ENCODE assay signal across 23 cellular contexts in genomic region chr3:176848431-176849214, GRCh38.
DNase-seq lines count a peak whose midpoint lies in the region; ATAC-seq, FAIRE-seq and TF ChIP-seq lines count a peak whose summit lies in the region.
"Had no signal": no experiment of that assay in that cellular context is flagged by ENCODE, and none has a peak within 500 bp of the region (broad histone marks: within the 10 kb centered on the region; RNA-seq: fewer than 3 reads in every experiment).

No MANE protein-coding gene starts in this region.

- no peaks in the 10 kb centered on the region for H3K4me1 ChIP-seq in astrocyte (ENCODE audit: insufficient read depth, low read length)

- H3K27ac ChIP-seq in astrocyte (ENCODE audit: low read depth, low read length): no peak overlapping the region
- H3K27ac ChIP-seq: coronary artery had no signal

- no peak overlapping the region for H3K27ac Mint-ChIP-seq in astrocyte (ENCODE audit: unreplicated experiment)
- H3K27ac Mint-ChIP-seq: activated CD4-positive, alpha-beta T cell treated with anti-CD3 and anti-CD28 coated beads, Interleukin-2, amount 10 ng/mL, durations not matched to agents 7 days and 5 days; activated naive CD4-positive, alpha-beta T cell treated with anti-CD3 and anti-CD28 coated beads, Interleukin-2, amount 10 ng/mL, durations not matched to agents 7 days and 5 days; CD8-positive, alpha-beta T cell; memory B cell; natural killer cell had no signal

- H3K79me2 ChIP-seq in astrocyte (ENCODE audit: insufficient read depth, low read length): no peaks in the 10 kb centered on the region

- H3K9ac ChIP-seq in astrocyte (ENCODE audit: low read length): no peak overlapping the region

- no peaks in the 10 kb centered on the region for H3K27me3 ChIP-seq in astrocyte (ENCODE audit: insufficient read depth, low read length)

- no peak overlapping the region for H3K4me2 ChIP-seq in astrocyte (ENCODE audit: low read length)

- no peak overlapping the region for H3K4me3 Mint-ChIP-seq in astrocyte (ENCODE audit: unreplicated experiment)
- H3K4me3 Mint-ChIP-seq: activated CD4-positive, alpha-beta T cell treated with anti-CD3 and anti-CD28 coated beads, Interleukin-2, amount 10 ng/mL, durations not matched to agents 7 days and 5 days; activated naive CD4-positive, alpha-beta T cell treated with anti-CD3 and anti-CD28 coated beads, Interleukin-2, amount 10 ng/mL, durations not matched to agents 7 days and 5 days; CD8-positive, alpha-beta T cell; memory B cell; natural killer cell had no signal

- no peaks in the 10 kb centered on the region for H3K9me3 ChIP-seq in astrocyte (ENCODE audit: insufficient read depth, low read depth, low read length)

- H3K4me1 Mint-ChIP-seq in astrocyte (ENCODE audit: low read depth, unreplicated experiment): no peaks in the 10 kb centered on the region
- H3K4me1 Mint-ChIP-seq: activated CD4-positive, alpha-beta T cell treated with anti-CD3 and anti-CD28 coated beads, Interleukin-2, amount 10 ng/mL, durations not matched to agents 7 days and 5 days; activated naive CD4-positive, alpha-beta T cell treated with anti-CD3 and anti-CD28 coated beads, Interleukin-2, amount 10 ng/mL, durations not matched to agents 7 days and 5 days; memory B cell; natural killer cell had no signal

- no peak overlapping the region for H3K4me3 ChIP-seq in astrocyte (ENCODE audit: insufficient read depth, low read depth, low read length)
- H3K4me3 ChIP-seq: coronary artery had no signal

- no peaks in the 10 kb centered on the region for H4K20me1 ChIP-seq in astrocyte (ENCODE audit: insufficient read depth, low read length)

- no peaks in the 10 kb centered on the region for H3K9me3 Mint-ChIP-seq in astrocyte (ENCODE audit: unreplicated experiment)
- H3K9me3 Mint-ChIP-seq: activated CD4-positive, alpha-beta T cell treated with anti-CD3 and anti-CD28 coated beads, Interleukin-2, amount 10 ng/mL, durations not matched to agents 7 days and 5 days; activated naive CD4-positive, alpha-beta T cell treated with anti-CD3 and anti-CD28 coated beads, Interleukin-2, amount 10 ng/mL, durations not matched to agents 7 days and 5 days; CD8-positive, alpha-beta T cell; memory B cell had no signal

- FAIRE-seq in astrocyte (lab: Jason Lieb, UNC) (no peak), frontal cortex (lab: Jason Lieb, UNC) (no peak)
- FAIRE-seq: islet of Langerhans, TTC549 had no signal

- intact Hi-C loops in left ventricle myocardium superior (cut with micrococcal nuclease): no loop called here

- H3K36me3 ChIP-seq in astrocyte (ENCODE audit: insufficient read depth, low read length): no peaks in the 10 kb centered on the region

- CTCF ChIA-PET in GM10248 (lab: Yijun Ruan, JAX): no interaction called here

- DNase-seq in AG08395 (ENCODE audit: low spot score) (peak; percentile 4), astrocyte (ENCODE audit: low read depth) (peak; percentile 26), kidney glomerular epithelial cell (lab: John Stamatoyannopoulos, UW) (peak; percentile 12), left ventricle myocardium superior (no peak), frontal cortex (ENCODE audit: low spot score in 2 of 2) (no peak), GM10248 (ENCODE audit: extremely low spot score) (no peak)
- DNase-seq: activated CD4-positive, alpha-beta T cell treated with anti-CD3 and anti-CD28 coated beads, Interleukin-2, amount 10 ng/mL, durations not matched to agents 7 days and 5 days; activated naive CD4-positive, alpha-beta T cell treated with anti-CD3 and anti-CD28 coated beads, Interleukin-2, amount 10 ng/mL, durations not matched to agents 7 days and 5 days; CD8-positive, alpha-beta T cell; DMS79 treated with DMSO at 0.1 percent for 48 hours; KG1; natural killer cell; NCI-H2029; NCI-H446 treated with DMSO at 0.1 percent for 48 hours; stimulated activated CD4-positive, alpha-beta T cell treated with anti-CD3 and anti-CD28 coated beads, Interleukin-2, amount 100 ng/mL, for 48 hours; SW 1271 had no signal

- H3K27me3 Mint-ChIP-seq in astrocyte (ENCODE audit: low read depth, unreplicated experiment): no peaks in the 10 kb centered on the region
- H3K27me3 Mint-ChIP-seq: activated CD4-positive, alpha-beta T cell treated with anti-CD3 and anti-CD28 coated beads, Interleukin-2, amount 10 ng/mL, durations not matched to agents 7 days and 5 days; activated naive CD4-positive, alpha-beta T cell treated with anti-CD3 and anti-CD28 coated beads, Interleukin-2, amount 10 ng/mL, durations not matched to agents 7 days and 5 days had no signal

- POLR2A ChIA-PET in GM10248 (lab: Yijun Ruan, JAX): no interaction called here

- ATAC-seq in HG03432 (IDR thresholded peaks at IDR 0.05; ENCODE audit: unreplicated experiment) (peak; percentile 38), HG02885 (IDR thresholded peaks at IDR 0.05; ENCODE audit: poor library complexity, unreplicated experiment) (no peak), left ventricle myocardium superior (no peak)
- ATAC-seq: CD8-positive, alpha-beta T cell; natural killer cell; Right ventricle myocardium inferior had no signal

- H3K36me3 Mint-ChIP-seq in astrocyte (ENCODE audit: low read depth, unreplicated experiment): no peaks in the 10 kb centered on the region
- H3K36me3 Mint-ChIP-seq: activated naive CD4-positive, alpha-beta T cell treated with anti-CD3 and anti-CD28 coated beads, Interleukin-2, amount 10 ng/mL, durations not matched to agents 7 days and 5 days; CD8-positive, alpha-beta T cell; memory B cell; natural killer cell had no signal

- no peak overlapping the region for H2AFZ ChIP-seq in astrocyte (ENCODE audit: low read depth, low read length)

- no peak for TF ChIP-seq CTCF in astrocyte (IDR thresholded peaks at IDR 0.05; ENCODE audit: insufficient read depth, low read depth, low read length)
- TF ChIP-seq CTCF in GM10248 (IDR thresholded peaks at IDR 0.05; ENCODE audit: control extremely low read depth, extremely low read depth, low read depth, missing control alignments): no peak

Comparison
In these comparisons a context has a peak if more than half of its experiments do, and no peak if none do; other contexts are left out.
1. DNase-seq: peak in AG08395 (single experiment), astrocyte (single experiment) and kidney glomerular epithelial cell (single experiment); none in left ventricle myocardium superior (single experiment), frontal cortex (0 of 2) and GM10248 (single experiment).